Comparison of ENCODE assay signal across 1 cellular context in genomic region chr1:147169840-147170674, GRCh38.
TF ChIP-seq lines count a peak whose summit lies in the region.

No MANE protein-coding gene starts in this region.

TF ChIP-seq in SK-N-SH, 30 proteins besides CTCF, POLR2A, EP300 and RAD21 (continued from another document):
- TF ChIP-seq MAX (IDR thresholded peaks at IDR 0.05; ENCODE audit: low read depth): no peak
- no peak for TF ChIP-seq SIN3A (IDR thresholded peaks at IDR 0.05; ENCODE audit: borderline replicate concordance, low read depth, low read length)
- TF ChIP-seq ZBTB33 (IDR thresholded peaks at IDR 0.05; ENCODE audit: borderline replicate concordance, low read depth): no peak
- TF ChIP-seq USF1 (IDR thresholded peaks at IDR 0.05; ENCODE audit: borderline replicate concordance, low read depth): no peak
